In the genomic region with DNA sequence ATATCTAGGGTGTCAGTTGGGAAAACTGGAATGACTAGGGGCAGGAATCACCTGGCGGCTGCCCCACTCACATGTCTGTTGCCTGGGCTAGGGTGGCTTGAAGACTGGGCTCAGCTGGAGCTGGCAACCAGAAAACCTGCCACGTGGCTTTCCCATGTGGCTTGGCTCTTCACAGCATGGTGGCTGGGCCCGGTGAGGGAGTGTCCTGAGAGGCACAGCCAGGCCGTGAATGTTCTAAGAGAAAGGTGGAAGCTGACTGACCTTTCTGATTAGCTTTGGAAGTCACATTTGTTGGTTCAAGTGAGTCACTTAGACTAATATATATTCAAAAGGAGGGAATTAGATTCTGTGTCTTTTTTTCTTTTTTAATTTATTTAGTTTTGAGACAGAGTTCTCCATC, we compare ENCODE assay signal across 28 cellular contexts. TPM values are rescaled to one million over a fixed set of nuclear protein-coding genes. Genes with fewer than 3 reads are reported as not detected.
DNase-seq lines count a peak whose midpoint lies in the region; ATAC-seq and TF ChIP-seq lines count a peak whose summit lies in the region.
"Had no signal": no experiment of that assay in that cellular context is flagged by ENCODE, and none has a peak within 500 bp of the region (broad histone marks: within the 10 kb centered on the region; RNA-seq: fewer than 3 reads in every experiment).

No MANE protein-coding gene starts in this region.

- dilution Hi-C loops in mammary epithelial cell (cut with HindIII; ENCODE audit: low sequenced_read_pairs) = no loop called here

- TF ChIP-seq POLR2A in breast epithelium (IDR thresholded peaks at IDR 0.05) = no peak

- no peak overlapping the region for H3K4me2 ChIP-seq in mammary epithelial cell (ENCODE audit: insufficient read depth, low read depth, low read length)
- H3K4me2 ChIP-seq: BLaER1 treated with 17β-estradiol and CSF1 and Interleukin-3, amounts not matched to agents 10 nM and 100 nM had no signal

- no peaks in the 10 kb centered on the region for H3K79me2 ChIP-seq in mammary epithelial cell (ENCODE audit: insufficient read depth, low read length)

- H3K36me3 Mint-ChIP-seq in MCF 10A (ENCODE audit: insufficient read depth, unreplicated experiment) = no peaks in the 10 kb centered on the region
- H3K36me3 Mint-ChIP-seq: CD4-positive, alpha-beta memory T cell; IgD-negative memory B cell had no signal

- ATAC-seq in upper lobe of right lung (no peak), HG03175 (IDR thresholded peaks at IDR 0.05; ENCODE audit: unreplicated experiment) (no peak)
- ATAC-seq: GM12878, Panc1 had no signal

- no peak for DNase-seq in MCF 10A (ENCODE audit: unreplicated experiment)
- DNase-seq in breast epithelium (ENCODE audit: low spot score in 2 of 2) = no peak
- no peak for DNase-seq in mammary epithelial cell
- peak; percentile 21 for DNase-seq in iris pigment epithelial cell (ENCODE audit: low read depth)
- DNase-seq in upper lobe of right lung = peak; percentile 64
- DNase-seq in NCI-H2081 treated with DMSO at 0.1 percent for 48 hours (lab: John Stamatoyannopoulos, UW) = no peak
- no peak for DNase-seq in NCI-H2196 treated with DMSO at 0.1 percent for 48 hours (lab: John Stamatoyannopoulos, UW; ENCODE audit: unreplicated experiment)
- DNase-seq: 8988T; Caco-2; CD4-positive, alpha-beta memory T cell; DMS 273 treated with DMSO at 0.1 percent for 48 hours; DND-41; H9; HFFc6; Karpas-422; MG63; NCI-H1048; NCI-H1417 treated with DMSO at 0.1 percent for 48 hours; NCI-H187; NCI-H2227 treated with DMSO at 0.1 percent for 48 hours; NCI-H510A treated with DMSO at 0.1 percent for 48 hours; NCI-H748 treated with DMSO at 0.1 percent for 48 hours had no signal

- no peaks in the 10 kb centered on the region for H3K27me3 Mint-ChIP-seq in MCF 10A (ENCODE audit: insufficient read depth, unreplicated experiment)

- BruUV-seq in MCF 10A (replicated peaks; lab: Mats Ljungman, UMichigan) = no TSS peak
- no TSS peak for BruUV-seq in mammary epithelial cell (replicated peaks; lab: Mats Ljungman, UMichigan)

- in situ Hi-C loops in mammary epithelial cell (cut with MboI; ENCODE audit: low sequenced_read_pairs in 2 of 2) = no loop called here

- H3K27ac ChIP-seq in breast epithelium = no peak overlapping the region
- peak overlapping the region; percentile 98 for H3K27ac ChIP-seq in mammary epithelial cell (ENCODE audit: insufficient read depth, low read depth, low read length)
- no peak overlapping the region for H3K27ac ChIP-seq in upper lobe of right lung
- H3K27ac ChIP-seq: BLaER1 treated with 17β-estradiol and CSF1 and Interleukin-3, amounts not matched to agents 10 nM and 100 nM had no signal

- TF ChIP-seq CTCF in MCF 10A (IDR thresholded peaks at IDR 0.05; ENCODE audit: unreplicated experiment) = no peak
- no peak for TF ChIP-seq CTCF in breast epithelium (IDR thresholded peaks at IDR 0.05)
- no peak for TF ChIP-seq CTCF in mammary epithelial cell (conservative IDR thresholded peaks at IDR 0.05 in 1 of 2, IDR thresholded peaks at IDR 0.05 in 1 of 2; ENCODE audit: extremely low read depth in 1 of 2, insufficient read depth in 1 of 2, low read depth in 1 of 2, low read length in 2 of 2)
- no peak for TF ChIP-seq CTCF in upper lobe of right lung (IDR thresholded peaks at IDR 0.05)

- peak overlapping the region; percentile 52 for H2AFZ ChIP-seq in mammary epithelial cell (ENCODE audit: low read depth, low read length)

- intact Hi-C loops in MCF 10A (cut with micrococcal nuclease) (loop anchor here (5.0 kb wide), 1 partner anchor 34 kb away; the partner anchor contains the start of gene ERICH2), breast epithelium (cut with DNase I; ENCODE audit: low total_unique reads) (no loop called here), mammary epithelial cell (cut with micrococcal nuclease) (no loop called here), upper lobe of right lung (cut with DNase I) (no loop called here)

- CTCF ChIA-PET in MCF 10A (lab: Yijun Ruan, JAX) = interaction anchor here (0.6 to 1.9 kb wide), 4 partner anchors 75 to 349 kb away, joined by 3 to 16 read pairs (median 4); no protein-coding TSS in a partner anchor
- CTCF ChIA-PET in mammary epithelial cell (lab: Charles Lee; ENCODE audit: low non-redundant PET) = no interaction called here

- H3K4me3 ChIP-seq in breast epithelium (no peak overlapping the region), mammary epithelial cell (replicated peaks in 1 of 3; ENCODE audit: insufficient read depth in 1 of 3, low read depth in 2 of 3, low read length in 3 of 3) (no peak overlapping the region), upper lobe of right lung (no peak overlapping the region)
- H3K4me3 ChIP-seq: BLaER1 treated with 17β-estradiol and CSF1 and Interleukin-3, amounts not matched to agents 10 nM and 100 nM; GM12878; MG63; SJSA1 had no signal

- H3K4me1 Mint-ChIP-seq in MCF 10A (ENCODE audit: insufficient read depth, unreplicated experiment) = peaks cover 14% of the 10 kb centered on the region
- H3K4me1 Mint-ChIP-seq: CD4-positive, alpha-beta memory T cell had no signal

- H3K9me3 ChIP-seq in breast epithelium = no peaks in the 10 kb centered on the region
- no peaks in the 10 kb centered on the region for H3K9me3 ChIP-seq in mammary epithelial cell (replicated peaks; ENCODE audit: insufficient read depth, low read length)
- no peaks in the 10 kb centered on the region for H3K9me3 ChIP-seq in upper lobe of right lung
- H3K9me3 ChIP-seq: MG63 had no signal

- no peak overlapping the region for H3K4me3 Mint-ChIP-seq in MCF 10A (ENCODE audit: unreplicated experiment)
- H3K4me3 Mint-ChIP-seq: CD4-positive, alpha-beta memory T cell; H9; HFFc6; IgD-negative memory B cell had no signal

- no peaks in the 10 kb centered on the region for H3K27me3 ChIP-seq in breast epithelium
- H3K27me3 ChIP-seq in mammary epithelial cell (ENCODE audit: insufficient read depth, low read length) = no peaks in the 10 kb centered on the region
- no peaks in the 10 kb centered on the region for H3K27me3 ChIP-seq in upper lobe of right lung
- H3K27me3 ChIP-seq: BLaER1 treated with 17β-estradiol and CSF1 and Interleukin-3, amounts not matched to agents 10 nM and 100 nM; MG63; SJSA1 had no signal

- WGBS in mammary epithelial cell (ENCODE audit: low coverage, missing lambda C conversion rate) = 81% methylated on average over 4 of the region's 4 CpGs

- H3K27ac Mint-ChIP-seq in MCF 10A (ENCODE audit: low read depth, unreplicated experiment) = peak overlapping the region; percentile 98
- H3K27ac Mint-ChIP-seq: CD4-positive, alpha-beta memory T cell; H9; IgD-negative memory B cell had no signal

- H4K20me1 ChIP-seq in mammary epithelial cell (ENCODE audit: insufficient read depth, low read length) = no peaks in the 10 kb centered on the region
- H4K20me1 ChIP-seq: BLaER1 treated with 17β-estradiol and CSF1 and Interleukin-3, amounts not matched to agents 10 nM and 100 nM had no signal

- POLR2A ChIA-PET in MCF 10A (lab: Yijun Ruan, JAX) = interaction anchor here (0.7 to 2.5 kb wide), 5 partner anchors 10 to 353 kb away, joined by 3 to 21 read pairs (median 3); partner anchors contain the start of gene ERICH2

- no peaks in the 10 kb centered on the region for H3K9me3 Mint-ChIP-seq in MCF 10A (ENCODE audit: unreplicated experiment)

- H3K36me3 ChIP-seq in breast epithelium = no peaks in the 10 kb centered on the region
- no peaks in the 10 kb centered on the region for H3K36me3 ChIP-seq in mammary epithelial cell (ENCODE audit: insufficient read depth, low read length)
- no peaks in the 10 kb centered on the region for H3K36me3 ChIP-seq in upper lobe of right lung
- H3K36me3 ChIP-seq: BLaER1 treated with 17β-estradiol and CSF1 and Interleukin-3, amounts not matched to agents 10 nM and 100 nM; MG63; SJSA1 had no signal

- H3K4me1 ChIP-seq in breast epithelium = no peaks in the 10 kb centered on the region
- peaks cover 31% of the 10 kb centered on the region for H3K4me1 ChIP-seq in mammary epithelial cell (ENCODE audit: insufficient read depth, low read length)
- H3K4me1 ChIP-seq in upper lobe of right lung = no peaks in the 10 kb centered on the region

- no peak overlapping the region for H3K9ac ChIP-seq in mammary epithelial cell (ENCODE audit: insufficient read depth, low read length)
- H3K9ac ChIP-seq: BLaER1 treated with 17β-estradiol and CSF1 and Interleukin-3, amounts not matched to agents 10 nM and 100 nM had no signal

RNA-seq across cellular contexts. Expression of gene SP5, which starts 22.7 kb away (rescaled TPM):
- total RNA-seq in MCF 10A (2022) = not detected in 2 replicates
- total RNA-seq in breast epithelium = 1 to 10 TPM; 1.5 to 7.9 (median 5.8) TPM
- not detected for total RNA-seq in mammary epithelial cell
- polyA plus RNA-seq in mammary epithelial cell = not detected
- polyA minus RNA-seq in mammary epithelial cell = not detected
- 2.5 TPM for total RNA-seq in upper lobe of right lung
- total RNA-seq: CD4-positive, alpha-beta memory T cell; GM12878; HFFc6 had no signal
- polyA plus RNA-seq: CD4-positive, alpha-beta memory T cell; GM12878; IgD-negative memory B cell had no signal

RNA-seq across cellular contexts. Expression of gene ERICH2, which starts 32.4 kb away (rescaled TPM):
- total RNA-seq in MCF 10A (2022) = 7.2 and 22.4 TPM in 2 replicates
- total RNA-seq in breast epithelium = under 1 TPM in 1 of 3 donors, not detected in 2; 0.80 TPM
- total RNA-seq in mammary epithelial cell = 1 to 10 TPM; 1.7 to 2.4 TPM
- polyA plus RNA-seq in mammary epithelial cell = 0.20 TPM
- polyA minus RNA-seq in mammary epithelial cell = not detected
- total RNA-seq in upper lobe of right lung = 5.6 TPM
- total RNA-seq: CD4-positive, alpha-beta memory T cell; GM12878; HFFc6; SJSA1 had no signal
- polyA plus RNA-seq: GM12878, IgD-negative memory B cell had no signal

Comparison
In these comparisons a context has a peak if more than half of its experiments do, and no peak if none do; other contexts are left out.
1. DNase-seq: peak in iris pigment epithelial cell (single experiment) and upper lobe of right lung (single experiment); none in MCF 10A (single experiment), breast epithelium (0 of 2), mammary epithelial cell (single experiment), NCI-H2081 treated with DMSO at 0.1 percent for 48 hours (single experiment) and NCI-H2196 treated with DMSO at 0.1 percent for 48 hours (single experiment).